In genomic region chr16:58107228-58107627, GRCh38 we compare ENCODE assay signal across 17 cellular contexts.
"Had no signal": no experiment of that assay in that cellular context is flagged by ENCODE, and none has a peak within 500 bp of the region (broad histone marks: within the 10 kb centered on the region; RNA-seq: fewer than 3 reads in every experiment).

No MANE protein-coding gene starts in this region.

- H3K27ac ChIP-seq: heart right ventricle, psoas muscle, sigmoid colon, suprapubic skin, upper lobe of left lung, VCaP had no signal

- H3K27me3 ChIP-seq: heart right ventricle, sigmoid colon, suprapubic skin, upper lobe of left lung had no signal

- H3K9me3 ChIP-seq: heart right ventricle, mucosa of descending colon, psoas muscle, sigmoid colon, suprapubic skin, upper lobe of left lung had no signal

- H3K9me3 Mint-ChIP-seq: activated naive CD4-positive, alpha-beta T cell treated with anti-CD3 and anti-CD28 coated beads for 36 hours; naive thymus-derived CD8-positive, alpha-beta T cell had no signal

- ATAC-seq: activated CD8-positive, alpha-beta T cell treated with anti-CD3 and anti-CD28 coated beads, Interleukin-2, amount 10 ng/mL, durations not matched to agents 7 days and 5 days; heart right ventricle; mucosa of descending colon; naive thymus-derived CD8-positive, alpha-beta T cell; psoas muscle; stimulated activated naive CD8-positive, alpha-beta T cell treated with anti-CD3 and anti-CD28 coated beads, Interleukin-15, Interleukin-2, amounts not matched to agents 100 U/mL and 50 U/mL, for 24 hours had no signal

- H3K36me3 ChIP-seq: sigmoid colon, suprapubic skin had no signal

- H3K4me3 Mint-ChIP-seq: activated CD8-positive, alpha-beta T cell treated with anti-CD3 and anti-CD28 coated beads, Interleukin-2, amount 10 ng/mL, durations not matched to agents 7 days and 5 days; activated naive CD4-positive, alpha-beta T cell treated with anti-CD3 and anti-CD28 coated beads for 36 hours; naive thymus-derived CD8-positive, alpha-beta T cell had no signal

- H3K27me3 Mint-ChIP-seq: naive thymus-derived CD8-positive, alpha-beta T cell had no signal

- H3K4me1 ChIP-seq: psoas muscle, sigmoid colon, suprapubic skin had no signal

- H3K4me3 ChIP-seq: heart right ventricle, mucosa of descending colon, psoas muscle, sigmoid colon, suprapubic skin, upper lobe of left lung had no signal

- DNase-seq: activated CD4-positive, alpha-beta T cell treated with anti-CD3 and anti-CD28 coated beads for 48 hours; activated CD8-positive, alpha-beta T cell treated with anti-CD3 and anti-CD28 coated beads, Interleukin-2, amount 10 ng/mL, durations not matched to agents 7 days and 5 days; activated naive CD4-positive, alpha-beta T cell treated with anti-CD3 and anti-CD28 coated beads for 36 hours; central memory CD4-positive, alpha-beta T cell; effector memory CD4-positive, alpha-beta T cell; heart right ventricle; mammary epithelial cell; mucosa of descending colon; naive thymus-derived CD8-positive, alpha-beta T cell; occipital lobe; psoas muscle; stimulated activated naive CD8-positive, alpha-beta T cell treated with anti-CD3 and anti-CD28 coated beads, Interleukin-15, Interleukin-2, amounts not matched to agents 100 U/mL and 50 U/mL, for 24 hours; T1000; upper lobe of left lung had no signal

- H3K27ac Mint-ChIP-seq: activated CD8-positive, alpha-beta T cell treated with anti-CD3 and anti-CD28 coated beads, Interleukin-2, amount 10 ng/mL, durations not matched to agents 7 days and 5 days; activated naive CD4-positive, alpha-beta T cell treated with anti-CD3 and anti-CD28 coated beads for 36 hours; naive thymus-derived CD8-positive, alpha-beta T cell had no signal
